Comparison of ENCODE assay signal across 33 cellular contexts in genomic region chr10:81450651-81451050, GRCh38.
"Had no signal": no experiment of that assay in that cellular context is flagged by ENCODE, and none has a peak within 500 bp of the region (broad histone marks: within the 10 kb centered on the region; RNA-seq: fewer than 3 reads in every experiment).

No MANE protein-coding gene starts in this region.

- H3K4me3 ChIP-seq: PC-9, SJCRH30, SK-N-MC had no signal

- H3K4me2 ChIP-seq: PC-9 had no signal

- H3K4me1 ChIP-seq: SJCRH30 had no signal

- ATAC-seq: Panc1, Right ventricle myocardium inferior, SK-N-SH treated with all-trans-retinoic acid at 6 μM for 48 hours had no signal

- H3K36me3 ChIP-seq: SJCRH30 had no signal

- H3K9me3 ChIP-seq: SJCRH30 had no signal

- H3K27ac ChIP-seq: PC-9, RWPE1, SJCRH30, SK-N-MC had no signal

- H3K27me3 ChIP-seq: SJCRH30 had no signal

- DNase-seq: Kasumi-1, KG1, MM.1S, NCI-H1048, NCI-H1092 treated with DMSO at 0.1 percent for 48 hours, NCI-H1105 treated with DMSO at 0.1 percent for 48 hours, NCI-H1417, NCI-H1436, NCI-H146, NCI-H1694, NCI-H187, NCI-H1930, NCI-H2029 treated with DMSO at 0.1 percent for 48 hours, NCI-H2081 treated with DMSO at 0.1 percent for 48 hours, NCI-H2107, NCI-H2171, NCI-H226, NCI-H446 treated with DMSO at 0.1 percent for 48 hours, NCI-H510A, NCI-H524, NCI-H526, NCI-H69, NCI-H748 treated with DMSO at 0.1 percent for 48 hours, NCI-H82, PC-9, SHP77, SIG-M5, SJCRH30 had no signal
